ENCODE assay signal across 24 cellular contexts in the genomic region with DNA sequence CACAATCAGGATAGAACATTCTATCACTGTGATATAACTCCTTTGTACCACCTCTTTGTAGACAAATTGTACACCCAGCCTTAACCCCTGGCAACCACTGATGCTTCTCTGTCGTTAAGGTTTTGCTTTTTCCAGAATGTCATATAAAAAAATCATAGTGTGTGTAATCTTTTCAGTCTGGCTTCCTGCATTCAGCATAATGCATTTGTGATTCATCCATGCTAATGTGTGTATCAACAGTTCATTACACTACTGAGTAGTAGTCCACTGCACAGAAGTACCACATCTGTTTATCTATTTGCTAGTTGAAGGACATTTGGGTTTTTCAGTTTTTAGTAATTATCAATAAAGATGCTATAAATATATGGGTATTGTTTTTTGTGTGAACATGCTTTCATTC.
DNase-seq lines count a peak whose midpoint lies in the region; TF ChIP-seq lines count a peak whose summit lies in the region.
"Had no signal": no experiment of that assay in that cellular context is flagged by ENCODE, and none has a peak within 500 bp of the region (broad histone marks: within the 10 kb centered on the region; RNA-seq: fewer than 3 reads in every experiment).

No MANE protein-coding gene starts in this region.

- H3K4me3 ChIP-seq in HL-60 (replicated peaks; ENCODE audit: insufficient read depth, low read length), result no peak overlapping the region
- no peak overlapping the region for H3K4me3 ChIP-seq in osteoblast (ENCODE audit: insufficient read depth, low read length)
- no peak overlapping the region for H3K4me3 ChIP-seq in spleen
- H3K4me3 ChIP-seq: BLaER1 treated with 17β-estradiol and CSF1 and Interleukin-3, amounts not matched to agents 10 nM and 100 nM; upper lobe of right lung had no signal

- 70 to 81% (median 80%) methylated on average over 1 of the region's 1 CpG for WGBS in spleen, 5 donors

- H3K9me3 ChIP-seq in osteoblast (ENCODE audit: low read depth, low read length) (no peaks in the 10 kb centered on the region), spleen (peaks cover under 1 to 14% (median 10%) of the 10 kb centered on the region in 8 donors)
- H3K9me3 ChIP-seq: upper lobe of right lung had no signal

- no peaks in the 10 kb centered on the region for H3K36me3 ChIP-seq in osteoblast (ENCODE audit: insufficient read depth, low read length)
- no peaks in the 10 kb centered on the region for H3K36me3 ChIP-seq in spleen
- H3K36me3 ChIP-seq: upper lobe of right lung had no signal

- TF ChIP-seq POLR2A in spleen (IDR thresholded peaks at IDR 0.05), result no peak

- intact Hi-C loops in spleen (cut with DNase I; ENCODE audit: low total_unique reads), result no loop called here

- DNase-seq in HL-60 (ENCODE audit: low read depth in 1 of 2, low spot score in 1 of 2) (no peak), amniotic epithelial cell (ENCODE audit: low read depth) (peak; percentile 27), fibroblast of peridontal ligament (ENCODE audit: extremely low read depth) (peak; percentile 37), osteoblast (ENCODE audit: insufficient read length, low spot score, missing footprints) (peak; percentile 80), spleen (no peak), KBM-7 (no peak)
- DNase-seq in activated effector memory CD4-positive, alpha-beta T cell treated with anti-CD3 and anti-CD28 coated beads, Interleukin-2, amount 50 U/mL, for 16 hours, result no peak
- DNase-seq: activated CD4-positive, alpha-beta memory T cell treated with anti-CD3 and anti-CD28 coated beads, Interleukin-2, amount 10 ng/mL, durations not matched to agents 7 days and 5 days; activated CD4-positive, CD25-positive, alpha-beta regulatory T cell treated with anti-CD3 and anti-CD28 coated beads, Interleukin-2, amount 50 U/mL, for 72 hours; activated CD8-positive, alpha-beta memory T cell treated with anti-CD3 and anti-CD28 coated beads, Interleukin-2, amount 50 U/mL, for 48 hours; aorta; caudate nucleus; COR-L47; head of caudate nucleus; mesendoderm; NCI-H1417; NCI-H2081; NCI-H2227 treated with DMSO at 0.1 percent for 48 hours; NCI-H69; RPMI8226; stimulated activated CD4-positive, alpha-beta T cell treated with anti-CD3 and anti-CD28 coated beads, Interleukin-4, amount 100 ng/mL, for 4 hours; substantia nigra; upper lobe of right lung had no signal

- no peak overlapping the region for H3K4me2 ChIP-seq in osteoblast (ENCODE audit: insufficient read depth, low read length)

- H3K27ac ChIP-seq in HL-60 (replicated peaks) (peak overlapping the region; percentile 85), osteoblast (ENCODE audit: low read depth, low read length) (no peak overlapping the region), spleen (no peak overlapping the region)
- H3K27ac ChIP-seq: BLaER1 treated with 17β-estradiol and CSF1 and Interleukin-3, amounts not matched to agents 10 nM and 100 nM; upper lobe of right lung had no signal

- H2AFZ ChIP-seq in osteoblast (ENCODE audit: low read length), result no peak overlapping the region

- H4K20me1 ChIP-seq in osteoblast (ENCODE audit: insufficient read depth, low read length), result no peaks in the 10 kb centered on the region

- TF ChIP-seq CTCF in HL-60 (IDR thresholded peaks at IDR 0.05; ENCODE audit: insufficient read depth, low read length) (no peak), osteoblast (IDR thresholded peaks at IDR 0.05; ENCODE audit: extremely low read depth, low read depth, low read length) (no peak), spleen (IDR thresholded peaks at IDR 0.05 in 8 of 11, conservative IDR thresholded peaks at IDR 0.05 in 3 of 11) (no peak)

- H3K4me1 ChIP-seq in osteoblast (ENCODE audit: insufficient read depth, low read length), result peaks cover 45% of the 10 kb centered on the region
- peaks cover 0 to 41% (median 24%) of the 10 kb centered on the region in 6 donors for H3K4me1 ChIP-seq in spleen

- H3K79me2 ChIP-seq in osteoblast (ENCODE audit: insufficient read depth, low read length), result no peaks in the 10 kb centered on the region

- H3K27me3 ChIP-seq in HL-60 (ENCODE audit: insufficient read depth, poor library complexity, severe bottlenecking), result no peaks in the 10 kb centered on the region
- H3K27me3 ChIP-seq in osteoblast (ENCODE audit: insufficient read depth, low read length), result no peaks in the 10 kb centered on the region
- H3K27me3 ChIP-seq in spleen (replicated peaks in 1 of 7), result no peaks in the 10 kb centered on the region
- H3K27me3 ChIP-seq: BLaER1 treated with 17β-estradiol and CSF1 and Interleukin-3, amounts not matched to agents 10 nM and 100 nM; upper lobe of right lung had no signal

- in situ Hi-C loops in KBM-7 (cut with MboI; ENCODE audit: low pct_unique_long_range_greater_than_20kb, low sequenced_read_pairs), result no loop called here

Comparison
In these comparisons a context has a peak if more than half of its experiments do, and no peak if none do; other contexts are left out.
1. DNase-seq: peak in amniotic epithelial cell (single experiment), fibroblast of peridontal ligament (single experiment) and osteoblast (single experiment); none in HL-60 (0 of 2), spleen (single experiment), KBM-7 (single experiment) and activated effector memory CD4-positive, alpha-beta T cell treated with anti-CD3 and anti-CD28 coated beads, Interleukin-2, amount 50 U/mL, for 16 hours (single experiment).